Comparison of ENCODE assay signal across 8 cellular contexts in the genomic region with DNA sequence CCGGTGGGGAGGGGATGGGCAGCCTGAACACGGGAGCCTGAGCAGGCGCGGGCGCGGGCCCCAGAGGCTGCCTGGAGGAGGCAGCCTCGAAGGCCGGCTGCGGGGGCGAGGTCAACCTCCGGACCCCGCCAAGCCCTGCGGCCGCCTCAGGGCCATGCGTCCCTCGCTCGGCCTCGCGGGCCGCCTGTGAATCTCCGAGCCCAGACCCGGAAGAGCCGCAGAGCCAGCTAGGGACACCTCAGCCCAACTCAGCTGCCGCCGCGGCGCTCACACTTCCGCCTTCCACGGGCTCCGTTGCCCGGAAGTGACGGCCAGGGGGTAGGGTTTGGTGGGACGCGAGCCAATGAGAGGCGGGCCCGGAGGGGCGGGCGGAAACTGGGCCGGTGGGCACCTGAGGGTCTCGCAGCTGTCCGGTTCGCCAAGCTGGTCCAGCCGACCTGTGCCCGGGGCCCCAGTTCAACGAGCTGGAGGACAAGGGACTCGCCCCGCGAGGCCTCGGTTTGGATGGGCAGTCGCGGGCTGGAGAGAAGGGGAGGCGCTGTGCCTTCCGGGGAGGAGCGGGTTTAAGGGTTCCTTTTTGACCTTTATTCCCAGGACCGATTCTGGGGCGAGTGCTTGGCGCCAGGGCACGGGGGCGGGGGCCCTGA. TPM values are rescaled to one million over a fixed set of nuclear protein-coding genes. Genes with fewer than 3 reads are reported as not detected.
DNase-seq lines count a peak whose midpoint lies in the region; ATAC-seq, FAIRE-seq and TF ChIP-seq lines count a peak whose summit lies in the region.

SLC38A10 (minus strand) TSS at position 277 of the 647 bp plus-strand sequence. CDS start 386 bp downstream, outside the sequence.

- DNase-seq in NCI-H2196 treated with DMSO at 0.1 percent for 48 hours (lab: John Stamatoyannopoulos, UW; ENCODE audit: unreplicated experiment) (peak; percentile 85), breast epithelium (ENCODE audit: low spot score in 2 of 2) (peak; percentile 86 to 91), iPS-NIHi11 (ENCODE audit: low spot score) (peak; percentile 98), small intestine (peak; percentile 94)

- peak; percentile 95 for TF ChIP-seq POLR2A in GM18526 (IDR thresholded peaks at IDR 0.05; ENCODE audit: extremely low read depth, insufficient read length)
- TF ChIP-seq POLR2A in breast epithelium (IDR thresholded peaks at IDR 0.05) = peak; percentile 92

- H3K79me2 ChIP-seq in ACC112 (ENCODE audit: control insufficient read depth, insufficient read depth, low read length, unreplicated experiment) = peaks cover 38% of the 10 kb centered on the region

- WGBS in small intestine, 3 donors = 0 to 1% (median 0%) methylated on average over 43 to 59 of the region's 59 CpGs

- H3K9me3 ChIP-seq in breast epithelium (no peaks in the 10 kb centered on the region), small intestine (ENCODE audit: control insufficient read depth, low read depth) (no peaks in the 10 kb centered on the region)

- H3K4me1 ChIP-seq in ACC112 (ENCODE audit: control insufficient read depth, insufficient read depth, low read length, unreplicated experiment) (peaks cover 5% of the 10 kb centered on the region), breast epithelium (peaks cover 0 to 13% of the 10 kb centered on the region in 2 donors), small intestine (ENCODE audit: control insufficient read depth in 2 of 2, insufficient read depth in 1 of 2, low read depth in 1 of 2, low read length in 1 of 2) (no peaks in the 10 kb centered on the region)

- peak within 1 kb of the TSS; percentile 92 for H2AFZ ChIP-seq in ACC112 (ENCODE audit: low read length, unreplicated experiment)

- no peak for TF ChIP-seq CTCF in WI38 (IDR thresholded peaks at IDR 0.05; ENCODE audit: low read depth, low read length)
- TF ChIP-seq CTCF in breast epithelium (IDR thresholded peaks at IDR 0.05) = no peak

- ATAC-seq in HG03064 (IDR thresholded peaks at IDR 0.05; ENCODE audit: low read depth, unreplicated experiment) = peak; percentile 79

- no peaks in the 10 kb centered on the region for H3K27me3 ChIP-seq in ACC112 (ENCODE audit: insufficient read depth, low read length)
- no peaks in the 10 kb centered on the region for H3K27me3 ChIP-seq in breast epithelium
- no peaks in the 10 kb centered on the region for H3K27me3 ChIP-seq in small intestine (ENCODE audit: control insufficient read depth in 2 of 2, insufficient read depth in 2 of 2, low read length in 2 of 2)

- H3K36me3 ChIP-seq in ACC112 (ENCODE audit: insufficient read depth, low read length) (0 out of 2 replicates have a peak, but pooled peaks cover 2% of the 10 kb centered on the region), breast epithelium (no peaks in the 10 kb centered on the region), small intestine (ENCODE audit: control insufficient read depth in 2 of 2, insufficient read depth in 2 of 2, low read length in 2 of 2) (no peaks in the 10 kb centered on the region)

- no peak for FAIRE-seq in small intestine (lab: Jason Lieb, UNC)

- peak within 1 kb of the TSS; percentile 37 for H3K27ac ChIP-seq in ACC112 (ENCODE audit: low read depth, low read length)
- peak within 1 kb of the TSS; percentile 91 to 99 for H3K27ac ChIP-seq in breast epithelium
- H3K27ac ChIP-seq in small intestine (ENCODE audit: low read depth in 1 of 2, low read length in 1 of 2) = peak within 1 kb of the TSS; percentile 90 to 96

- intact Hi-C loops in breast epithelium (cut with DNase I; ENCODE audit: low total_unique reads) = no loop called here

- peak within 1 kb of the TSS; percentile 78 for H3K4me3 ChIP-seq in ACC112 (ENCODE audit: low read depth, low read length)
- H3K4me3 ChIP-seq in WI38 (ENCODE audit: low read depth, low read length) = peak within 1 kb of the TSS; percentile 86
- peak within 1 kb of the TSS; percentile 82 to 97 (median 86) for H3K4me3 ChIP-seq in breast epithelium
- peak within 1 kb of the TSS; percentile 94 to 97 for H3K4me3 ChIP-seq in small intestine (ENCODE audit: low read depth in 1 of 2, low read length in 2 of 2)

RNA-seq across cellular contexts. Expression of gene SLC38A10, which starts in this region (rescaled TPM):
- total RNA-seq in breast epithelium = 100 to 1,000 TPM in 1 of 3 donors, 10 to 100 TPM in 2; 52.4 to 104 (median 85.2) TPM
- 10 to 100 TPM; 48.4 to 79.9 (median 78.5) TPM for polyA plus RNA-seq in small intestine

Comparison
In these comparisons a context has a peak if more than half of its experiments do, and no peak if none do; other contexts are left out.
1. Peak in every context shown above with its lines: DNase-seq, ATAC-seq, H3K4me3 ChIP-seq and H3K27ac ChIP-seq.
2. H3K27ac ChIP-seq: peak in every context shown above with its lines; median percentile 95 in breast epithelium; 93 in small intestine; 37 in ACC112.